ENCODE assay signal across 1 cellular context in the genomic region with DNA sequence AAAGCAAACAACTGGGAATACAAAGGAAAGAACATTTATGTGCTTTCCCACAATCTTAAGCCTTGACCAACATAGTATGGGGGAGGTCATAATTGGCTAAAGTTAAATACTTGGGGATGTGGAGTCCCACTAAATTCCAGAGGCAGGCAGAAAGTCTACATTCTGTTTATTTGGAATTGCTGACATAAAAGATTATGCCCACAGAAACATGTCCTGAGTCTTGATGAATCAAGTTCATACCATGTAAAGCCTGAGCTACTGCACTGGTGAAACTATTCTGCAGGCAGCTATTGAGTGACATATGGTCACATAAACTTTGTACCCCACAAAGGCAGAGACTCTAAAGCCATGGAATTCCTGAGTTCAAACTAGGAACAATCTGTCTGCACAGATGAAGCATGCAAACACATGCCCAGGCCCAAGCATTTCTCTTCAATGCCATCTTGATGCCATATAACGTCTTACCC.
TF ChIP-seq lines count a peak whose summit lies in the region.

No MANE protein-coding gene starts in this region.

TF ChIP-seq in HepG2, 621 proteins besides CTCF, POLR2A, EP300 and RAD21 (continues in another document):
- TF ChIP-seq ZBTB38 (CRISPR knock-in tag; IDR thresholded peaks at IDR 0.05) (no peak), IRX3 (CRISPR knock-in tag; IDR thresholded peaks at IDR 0.05; ENCODE audit: borderline replicate concordance, low read depth) (no peak), ZNF329 (CRISPR knock-in tag; IDR thresholded peaks at IDR 0.05; ENCODE audit: low read depth) (no peak), HDAC2 (CRISPR knock-in tag; IDR thresholded peaks at IDR 0.05) (0 out of 2 replicates have a peak, but pooled peaks have one; percentile 15), RARA (CRISPR knock-in tag; IDR thresholded peaks at IDR 0.05) (0 out of 2 replicates have a peak, but pooled peaks have one; percentile 25), BRCA1 (CRISPR knock-in tag; IDR thresholded peaks at IDR 0.05) (no peak), CENPX (CRISPR knock-in tag; IDR thresholded peaks at IDR 0.05) (no peak), TOE1 (CRISPR knock-in tag; IDR thresholded peaks at IDR 0.05) (no peak), ELF4 (CRISPR knock-in tag; IDR thresholded peaks at IDR 0.05; ENCODE audit: borderline replicate concordance) (no peak), PHF5A (CRISPR knock-in tag; IDR thresholded peaks at IDR 0.05; ENCODE audit: low read depth, unreplicated experiment) (no peak), JUND (CRISPR knock-in tag; IDR thresholded peaks at IDR 0.05) (no peak), MAFF (IDR thresholded peaks at IDR 0.05; ENCODE audit: low read depth, low read length) (peak; percentile 17; the same call in 1 of the 2 replicates), NR2F6 (IDR thresholded peaks at IDR 0.05) (no peak), NR2F6 (CRISPR knock-in tag; IDR thresholded peaks at IDR 0.05) (no peak), ZSCAN31 (CRISPR knock-in tag; IDR thresholded peaks at IDR 0.05; ENCODE audit: low read depth) (no peak), SAP130 (CRISPR knock-in tag; IDR thresholded peaks at IDR 0.05; ENCODE audit: low read depth) (0 out of 2 replicates have a peak, but pooled peaks have one; percentile 33)
- TF ChIP-seq, protein P1, sequence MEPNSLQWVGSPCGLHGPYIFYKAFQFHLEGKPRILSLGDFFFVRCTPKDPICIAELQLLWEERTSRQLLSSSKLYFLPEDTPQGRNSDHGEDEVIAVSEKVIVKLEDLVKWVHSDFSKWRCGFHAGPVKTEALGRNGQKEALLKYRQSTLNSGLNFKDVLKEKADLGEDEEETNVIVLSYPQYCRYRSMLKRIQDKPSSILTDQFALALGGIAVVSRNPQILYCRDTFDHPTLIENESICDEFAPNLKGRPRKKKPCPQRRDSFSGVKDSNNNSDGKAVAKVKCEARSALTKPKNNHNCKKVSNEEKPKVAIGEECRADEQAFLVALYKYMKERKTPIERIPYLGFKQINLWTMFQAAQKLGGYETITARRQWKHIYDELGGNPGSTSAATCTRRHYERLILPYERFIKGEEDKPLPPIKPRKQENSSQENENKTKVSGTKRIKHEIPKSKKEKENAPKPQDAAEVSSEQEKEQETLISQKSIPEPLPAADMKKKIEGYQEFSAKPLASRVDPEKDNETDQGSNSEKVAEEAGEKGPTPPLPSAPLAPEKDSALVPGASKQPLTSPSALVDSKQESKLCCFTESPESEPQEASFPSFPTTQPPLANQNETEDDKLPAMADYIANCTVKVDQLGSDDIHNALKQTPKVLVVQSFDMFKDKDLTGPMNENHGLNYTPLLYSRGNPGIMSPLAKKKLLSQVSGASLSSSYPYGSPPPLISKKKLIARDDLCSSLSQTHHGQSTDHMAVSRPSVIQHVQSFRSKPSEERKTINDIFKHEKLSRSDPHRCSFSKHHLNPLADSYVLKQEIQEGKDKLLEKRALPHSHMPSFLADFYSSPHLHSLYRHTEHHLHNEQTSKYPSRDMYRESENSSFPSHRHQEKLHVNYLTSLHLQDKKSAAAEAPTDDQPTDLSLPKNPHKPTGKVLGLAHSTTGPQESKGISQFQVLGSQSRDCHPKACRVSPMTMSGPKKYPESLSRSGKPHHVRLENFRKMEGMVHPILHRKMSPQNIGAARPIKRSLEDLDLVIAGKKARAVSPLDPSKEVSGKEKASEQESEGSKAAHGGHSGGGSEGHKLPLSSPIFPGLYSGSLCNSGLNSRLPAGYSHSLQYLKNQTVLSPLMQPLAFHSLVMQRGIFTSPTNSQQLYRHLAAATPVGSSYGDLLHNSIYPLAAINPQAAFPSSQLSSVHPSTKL (CRISPR knock-in tag; IDR thresholded peaks at IDR 0.05): 0 out of 2 replicates have a peak, but pooled peaks have one; percentile 27
- TF ChIP-seq, protein P2, sequence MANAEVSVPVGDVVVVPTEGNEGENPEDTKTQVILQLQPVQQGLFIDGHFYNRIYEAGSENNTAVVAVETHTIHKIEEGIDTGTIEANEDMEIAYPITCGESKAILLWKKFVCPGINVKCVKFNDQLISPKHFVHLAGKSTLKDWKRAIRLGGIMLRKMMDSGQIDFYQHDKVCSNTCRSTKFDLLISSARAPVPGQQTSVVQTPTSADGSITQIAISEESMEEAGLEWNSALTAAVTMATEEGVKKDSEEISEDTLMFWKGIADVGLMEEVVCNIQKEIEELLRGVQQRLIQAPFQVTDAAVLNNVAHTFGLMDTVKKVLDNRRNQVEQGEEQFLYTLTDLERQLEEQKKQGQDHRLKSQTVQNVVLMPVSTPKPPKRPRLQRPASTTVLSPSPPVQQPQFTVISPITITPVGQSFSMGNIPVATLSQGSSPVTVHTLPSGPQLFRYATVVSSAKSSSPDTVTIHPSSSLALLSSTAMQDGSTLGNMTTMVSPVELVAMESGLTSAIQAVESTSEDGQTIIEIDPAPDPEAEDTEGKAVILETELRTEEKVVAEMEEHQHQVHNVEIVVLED (CRISPR knock-in tag; IDR thresholded peaks at IDR 0.05; ENCODE audit: borderline replicate concordance): no peak
- TF ChIP-seq, protein P3, sequence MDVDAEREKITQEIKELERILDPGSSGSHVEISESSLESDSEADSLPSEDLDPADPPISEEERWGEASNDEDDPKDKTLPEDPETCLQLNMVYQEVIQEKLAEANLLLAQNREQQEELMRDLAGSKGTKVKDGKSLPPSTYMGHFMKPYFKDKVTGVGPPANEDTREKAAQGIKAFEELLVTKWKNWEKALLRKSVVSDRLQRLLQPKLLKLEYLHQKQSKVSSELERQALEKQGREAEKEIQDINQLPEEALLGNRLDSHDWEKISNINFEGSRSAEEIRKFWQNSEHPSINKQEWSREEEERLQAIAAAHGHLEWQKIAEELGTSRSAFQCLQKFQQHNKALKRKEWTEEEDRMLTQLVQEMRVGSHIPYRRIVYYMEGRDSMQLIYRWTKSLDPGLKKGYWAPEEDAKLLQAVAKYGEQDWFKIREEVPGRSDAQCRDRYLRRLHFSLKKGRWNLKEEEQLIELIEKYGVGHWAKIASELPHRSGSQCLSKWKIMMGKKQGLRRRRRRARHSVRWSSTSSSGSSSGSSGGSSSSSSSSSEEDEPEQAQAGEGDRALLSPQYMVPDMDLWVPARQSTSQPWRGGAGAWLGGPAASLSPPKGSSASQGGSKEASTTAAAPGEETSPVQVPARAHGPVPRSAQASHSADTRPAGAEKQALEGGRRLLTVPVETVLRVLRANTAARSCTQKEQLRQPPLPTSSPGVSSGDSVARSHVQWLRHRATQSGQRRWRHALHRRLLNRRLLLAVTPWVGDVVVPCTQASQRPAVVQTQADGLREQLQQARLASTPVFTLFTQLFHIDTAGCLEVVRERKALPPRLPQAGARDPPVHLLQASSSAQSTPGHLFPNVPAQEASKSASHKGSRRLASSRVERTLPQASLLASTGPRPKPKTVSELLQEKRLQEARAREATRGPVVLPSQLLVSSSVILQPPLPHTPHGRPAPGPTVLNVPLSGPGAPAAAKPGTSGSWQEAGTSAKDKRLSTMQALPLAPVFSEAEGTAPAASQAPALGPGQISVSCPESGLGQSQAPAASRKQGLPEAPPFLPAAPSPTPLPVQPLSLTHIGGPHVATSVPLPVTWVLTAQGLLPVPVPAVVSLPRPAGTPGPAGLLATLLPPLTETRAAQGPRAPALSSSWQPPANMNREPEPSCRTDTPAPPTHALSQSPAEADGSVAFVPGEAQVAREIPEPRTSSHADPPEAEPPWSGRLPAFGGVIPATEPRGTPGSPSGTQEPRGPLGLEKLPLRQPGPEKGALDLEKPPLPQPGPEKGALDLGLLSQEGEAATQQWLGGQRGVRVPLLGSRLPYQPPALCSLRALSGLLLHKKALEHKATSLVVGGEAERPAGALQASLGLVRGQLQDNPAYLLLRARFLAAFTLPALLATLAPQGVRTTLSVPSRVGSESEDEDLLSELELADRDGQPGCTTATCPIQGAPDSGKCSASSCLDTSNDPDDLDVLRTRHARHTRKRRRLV (CRISPR knock-in tag; IDR thresholded peaks at IDR 0.05): no peak
- TF ChIP-seq, protein P4, sequence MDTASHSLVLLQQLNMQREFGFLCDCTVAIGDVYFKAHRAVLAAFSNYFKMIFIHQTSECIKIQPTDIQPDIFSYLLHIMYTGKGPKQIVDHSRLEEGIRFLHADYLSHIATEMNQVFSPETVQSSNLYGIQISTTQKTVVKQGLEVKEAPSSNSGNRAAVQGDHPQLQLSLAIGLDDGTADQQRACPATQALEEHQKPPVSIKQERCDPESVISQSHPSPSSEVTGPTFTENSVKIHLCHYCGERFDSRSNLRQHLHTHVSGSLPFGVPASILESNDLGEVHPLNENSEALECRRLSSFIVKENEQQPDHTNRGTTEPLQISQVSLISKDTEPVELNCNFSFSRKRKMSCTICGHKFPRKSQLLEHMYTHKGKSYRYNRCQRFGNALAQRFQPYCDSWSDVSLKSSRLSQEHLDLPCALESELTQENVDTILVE (CRISPR knock-in tag; IDR thresholded peaks at IDR 0.05): no peak
- TF ChIP-seq, protein P5, sequence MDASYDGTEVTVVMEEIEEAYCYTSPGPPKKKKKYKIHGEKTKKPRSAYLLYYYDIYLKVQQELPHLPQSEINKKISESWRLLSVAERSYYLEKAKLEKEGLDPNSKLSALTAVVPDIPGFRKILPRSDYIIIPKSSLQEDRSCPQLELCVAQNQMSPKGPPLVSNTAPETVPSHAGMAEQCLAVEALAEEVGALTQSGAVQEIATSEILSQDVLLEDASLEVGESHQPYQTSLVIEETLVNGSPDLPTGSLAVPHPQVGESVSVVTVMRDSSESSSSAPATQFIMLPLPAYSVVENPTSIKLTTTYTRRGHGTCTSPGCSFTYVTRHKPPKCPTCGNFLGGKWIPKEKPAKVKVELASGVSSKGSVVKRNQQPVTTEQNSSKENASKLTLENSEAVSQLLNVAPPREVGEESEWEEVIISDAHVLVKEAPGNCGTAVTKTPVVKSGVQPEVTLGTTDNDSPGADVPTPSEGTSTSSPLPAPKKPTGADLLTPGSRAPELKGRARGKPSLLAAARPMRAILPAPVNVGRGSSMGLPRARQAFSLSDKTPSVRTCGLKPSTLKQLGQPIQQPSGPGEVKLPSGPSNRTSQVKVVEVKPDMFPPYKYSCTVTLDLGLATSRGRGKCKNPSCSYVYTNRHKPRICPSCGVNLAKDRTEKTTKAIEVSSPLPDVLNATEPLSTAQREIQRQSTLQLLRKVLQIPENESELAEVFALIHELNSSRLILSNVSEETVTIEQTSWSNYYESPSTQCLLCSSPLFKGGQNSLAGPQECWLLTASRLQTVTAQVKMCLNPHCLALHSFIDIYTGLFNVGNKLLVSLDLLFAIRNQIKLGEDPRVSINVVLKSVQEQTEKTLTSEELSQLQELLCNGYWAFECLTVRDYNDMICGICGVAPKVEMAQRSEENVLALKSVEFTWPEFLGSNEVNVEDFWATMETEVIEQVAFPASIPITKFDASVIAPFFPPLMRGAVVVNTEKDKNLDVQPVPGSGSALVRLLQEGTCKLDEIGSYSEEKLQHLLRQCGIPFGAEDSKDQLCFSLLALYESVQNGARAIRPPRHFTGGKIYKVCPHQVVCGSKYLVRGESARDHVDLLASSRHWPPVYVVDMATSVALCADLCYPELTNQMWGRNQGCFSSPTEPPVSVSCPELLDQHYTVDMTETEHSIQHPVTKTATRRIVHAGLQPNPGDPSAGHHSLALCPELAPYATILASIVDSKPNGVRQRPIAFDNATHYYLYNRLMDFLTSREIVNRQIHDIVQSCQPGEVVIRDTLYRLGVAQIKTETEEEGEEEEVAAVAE (CRISPR knock-in tag; IDR thresholded peaks at IDR 0.05; ENCODE audit: borderline replicate concordance): no peak
- TF ChIP-seq, protein P6, sequence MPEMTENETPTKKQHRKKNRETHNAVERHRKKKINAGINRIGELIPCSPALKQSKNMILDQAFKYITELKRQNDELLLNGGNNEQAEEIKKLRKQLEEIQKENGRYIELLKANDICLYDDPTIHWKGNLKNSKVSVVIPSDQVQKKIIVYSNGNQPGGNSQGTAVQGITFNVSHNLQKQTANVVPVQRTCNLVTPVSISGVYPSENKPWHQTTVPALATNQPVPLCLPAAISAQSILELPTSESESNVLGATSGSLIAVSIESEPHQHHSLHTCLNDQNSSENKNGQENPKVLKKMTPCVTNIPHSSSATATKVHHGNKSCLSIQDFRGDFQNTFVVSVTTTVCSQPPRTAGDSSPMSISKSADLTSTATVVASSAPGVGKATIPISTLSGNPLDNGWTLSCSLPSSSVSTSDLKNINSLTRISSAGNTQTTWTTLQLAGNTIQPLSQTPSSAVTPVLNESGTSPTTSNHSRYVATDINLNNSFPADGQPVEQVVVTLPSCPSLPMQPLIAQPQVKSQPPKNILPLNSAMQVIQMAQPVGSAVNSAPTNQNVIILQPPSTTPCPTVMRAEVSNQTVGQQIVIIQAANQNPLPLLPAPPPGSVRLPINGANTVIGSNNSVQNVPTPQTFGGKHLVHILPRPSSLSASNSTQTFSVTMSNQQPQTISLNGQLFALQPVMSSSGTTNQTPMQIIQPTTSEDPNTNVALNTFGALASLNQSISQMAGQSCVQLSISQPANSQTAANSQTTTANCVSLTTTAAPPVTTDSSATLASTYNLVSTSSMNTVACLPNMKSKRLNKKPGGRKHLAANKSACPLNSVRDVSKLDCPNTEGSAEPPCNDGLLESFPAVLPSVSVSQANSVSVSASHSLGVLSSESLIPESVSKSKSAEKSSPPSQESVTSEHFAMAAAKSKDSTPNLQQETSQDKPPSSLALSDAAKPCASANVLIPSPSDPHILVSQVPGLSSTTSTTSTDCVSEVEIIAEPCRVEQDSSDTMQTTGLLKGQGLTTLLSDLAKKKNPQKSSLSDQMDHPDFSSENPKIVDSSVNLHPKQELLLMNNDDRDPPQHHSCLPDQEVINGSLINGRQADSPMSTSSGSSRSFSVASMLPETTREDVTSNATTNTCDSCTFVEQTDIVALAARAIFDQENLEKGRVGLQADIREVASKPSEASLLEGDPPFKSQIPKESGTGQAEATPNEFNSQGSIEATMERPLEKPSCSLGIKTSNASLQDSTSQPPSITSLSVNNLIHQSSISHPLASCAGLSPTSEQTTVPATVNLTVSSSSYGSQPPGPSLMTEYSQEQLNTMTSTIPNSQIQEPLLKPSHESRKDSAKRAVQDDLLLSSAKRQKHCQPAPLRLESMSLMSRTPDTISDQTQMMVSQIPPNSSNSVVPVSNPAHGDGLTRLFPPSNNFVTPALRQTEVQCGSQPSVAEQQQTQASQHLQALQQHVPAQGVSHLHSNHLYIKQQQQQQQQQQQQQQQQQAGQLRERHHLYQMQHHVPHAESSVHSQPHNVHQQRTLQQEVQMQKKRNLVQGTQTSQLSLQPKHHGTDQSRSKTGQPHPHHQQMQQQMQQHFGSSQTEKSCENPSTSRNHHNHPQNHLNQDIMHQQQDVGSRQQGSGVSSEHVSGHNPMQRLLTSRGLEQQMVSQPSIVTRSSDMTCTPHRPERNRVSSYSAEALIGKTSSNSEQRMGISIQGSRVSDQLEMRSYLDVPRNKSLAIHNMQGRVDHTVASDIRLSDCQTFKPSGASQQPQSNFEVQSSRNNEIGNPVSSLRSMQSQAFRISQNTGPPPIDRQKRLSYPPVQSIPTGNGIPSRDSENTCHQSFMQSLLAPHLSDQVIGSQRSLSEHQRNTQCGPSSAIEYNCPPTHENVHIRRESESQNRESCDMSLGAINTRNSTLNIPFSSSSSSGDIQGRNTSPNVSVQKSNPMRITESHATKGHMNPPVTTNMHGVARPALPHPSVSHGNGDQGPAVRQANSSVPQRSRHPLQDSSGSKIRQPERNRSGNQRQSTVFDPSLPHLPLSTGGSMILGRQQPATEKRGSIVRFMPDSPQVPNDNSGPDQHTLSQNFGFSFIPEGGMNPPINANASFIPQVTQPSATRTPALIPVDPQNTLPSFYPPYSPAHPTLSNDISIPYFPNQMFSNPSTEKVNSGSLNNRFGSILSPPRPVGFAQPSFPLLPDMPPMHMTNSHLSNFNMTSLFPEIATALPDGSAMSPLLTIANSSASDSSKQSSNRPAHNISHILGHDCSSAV (CRISPR knock-in tag; IDR thresholded peaks at IDR 0.05; ENCODE audit: borderline replicate concordance): no peak
- TF ChIP-seq, protein P7, sequence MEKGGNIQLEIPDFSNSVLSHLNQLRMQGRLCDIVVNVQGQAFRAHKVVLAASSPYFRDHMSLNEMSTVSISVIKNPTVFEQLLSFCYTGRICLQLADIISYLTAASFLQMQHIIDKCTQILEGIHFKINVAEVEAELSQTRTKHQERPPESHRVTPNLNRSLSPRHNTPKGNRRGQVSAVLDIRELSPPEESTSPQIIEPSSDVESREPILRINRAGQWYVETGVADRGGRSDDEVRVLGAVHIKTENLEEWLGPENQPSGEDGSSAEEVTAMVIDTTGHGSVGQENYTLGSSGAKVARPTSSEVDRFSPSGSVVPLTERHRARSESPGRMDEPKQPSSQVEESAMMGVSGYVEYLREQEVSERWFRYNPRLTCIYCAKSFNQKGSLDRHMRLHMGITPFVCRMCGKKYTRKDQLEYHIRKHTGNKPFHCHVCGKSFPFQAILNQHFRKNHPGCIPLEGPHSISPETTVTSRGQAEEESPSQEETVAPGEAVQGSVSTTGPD (CRISPR knock-in tag; IDR thresholded peaks at IDR 0.05): no peak
